Comparison of ENCODE assay signal across 9 cellular contexts in the genomic region with DNA sequence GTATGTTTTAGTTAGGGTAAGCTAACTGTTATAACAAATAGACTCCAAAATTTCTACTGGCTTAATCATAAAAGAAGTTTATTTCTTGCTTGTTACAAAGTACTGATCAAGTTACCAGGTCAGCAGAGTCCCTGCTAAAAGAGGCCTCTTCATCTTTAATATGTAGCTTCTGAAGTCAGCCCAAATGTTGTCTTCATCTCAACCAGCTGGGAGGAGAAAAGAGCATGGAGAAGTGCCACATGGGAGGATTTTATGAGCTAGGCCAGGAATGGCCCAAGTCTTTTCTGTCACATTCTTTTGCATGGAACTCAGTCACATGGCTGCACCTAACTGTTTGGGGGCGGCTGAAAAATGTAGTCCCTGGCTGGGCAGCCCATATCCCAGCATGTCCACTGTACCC.
"Had no signal": no experiment of that assay in that cellular context is flagged by ENCODE, and none has a peak within 500 bp of the region (broad histone marks: within the 10 kb centered on the region; RNA-seq: fewer than 3 reads in every experiment).

No MANE protein-coding gene starts in this region.

- H3K9ac ChIP-seq: GM23248 had no signal

- H3K27ac ChIP-seq: GM23248, HL-60 had no signal

- DNase-seq: GM23248, GOT3, H7, KG1 had no signal

- H2AFZ ChIP-seq: GM23248 had no signal

- H3K36me3 ChIP-seq: HAP-1 had no signal

- H3K4me3 ChIP-seq: GM23248, HAP-1, K562 had no signal

- H3K9me3 ChIP-seq: HAP-1 had no signal

- ATAC-seq: HCT116, HepG2, K562 had no signal
